31 cellular contexts compared by ENCODE assay signal in genomic region chr1:158646465-158646864, GRCh38. TPM values are rescaled to one million over a fixed set of nuclear protein-coding genes. Genes with fewer than 3 reads are reported as not detected.
DNase-seq lines count a peak whose midpoint lies in the region; ATAC-seq and TF ChIP-seq lines count a peak whose summit lies in the region.
"Had no signal": no experiment of that assay in that cellular context is flagged by ENCODE, and none has a peak within 500 bp of the region (broad histone marks: within the 10 kb centered on the region; RNA-seq: fewer than 3 reads in every experiment).

No MANE protein-coding gene starts in this region.

- H3K4me3 ChIP-seq in SK-N-SH (ENCODE audit: low read depth in 2 of 2, low read length in 1 of 2) (no peak overlapping the region), OCI-LY3 (ENCODE audit: low read length) (no peak overlapping the region), left lung (no peak overlapping the region)
- H3K4me3 ChIP-seq in effector memory CD4-positive, alpha-beta T cell (ENCODE audit: insufficient read depth, low read depth, low read length, poor library complexity, severe bottlenecking), result no peak overlapping the region
- H3K4me3 ChIP-seq: left ventricle myocardium inferior, thyroid gland had no signal

- whole genome bisulfite sequencing in SK-N-SH (ENCODE audit: low lambda C conversion rate), result 12% methylated on average over 1 of the region's 1 CpG

- H3K27me3 Mint-ChIP-seq in CD14-positive monocyte (ENCODE audit: low read depth in 3 of 3) (peaks cover 0 to 3% (median 0%) of the 10 kb centered on the region in 3 donors), WTC11 (ENCODE audit: low read depth) (no peaks in the 10 kb centered on the region)
- H3K27me3 Mint-ChIP-seq: activated naive CD8-positive, alpha-beta T cell treated with anti-CD3 and anti-CD28 coated beads, Interleukin-2, amount 50 U/mL, for 24 hours; IgD-negative memory B cell; stimulated activated naive CD8-positive, alpha-beta T cell treated with anti-CD3 and anti-CD28 coated beads, Interleukin-15, Interleukin-2, amounts not matched to agents 100 ng/mL and 50 ng/mL, for 24 hours had no signal

- H3K4me1 Mint-ChIP-seq in CD14-positive monocyte, result peaks cover 51% of the 10 kb centered on the region
- H3K4me1 Mint-ChIP-seq in WTC11, result no peaks in the 10 kb centered on the region

- H3K9me2 ChIP-seq in SK-N-SH, result no peaks in the 10 kb centered on the region

- H3K27ac Mint-ChIP-seq in CD14-positive monocyte, result peak overlapping the region; percentile 42 to 91 (median 86)
- H3K27ac Mint-ChIP-seq in WTC11, result no peak overlapping the region
- H3K27ac Mint-ChIP-seq: activated naive CD8-positive, alpha-beta T cell treated with anti-CD3 and anti-CD28 coated beads, Interleukin-2, amount 50 U/mL, for 24 hours; stimulated activated naive CD8-positive, alpha-beta T cell treated with anti-CD3 and anti-CD28 coated beads, Interleukin-15, Interleukin-2, amounts not matched to agents 100 ng/mL and 50 ng/mL, for 24 hours had no signal

- H3K27ac ChIP-seq in SK-N-SH (ENCODE audit: low read depth in 2 of 2, low read length in 1 of 2), result no peak overlapping the region
- H3K27ac ChIP-seq in OCI-LY3 (ENCODE audit: low read length), result no peak overlapping the region
- peak overlapping the region in 1 of 2 donors; percentile 23 for H3K27ac ChIP-seq in left lung
- H3K27ac ChIP-seq in effector memory CD4-positive, alpha-beta T cell (ENCODE audit: insufficient read depth, low read length, poor library complexity, severe bottlenecking), result no peak overlapping the region
- H3K27ac ChIP-seq: left ventricle myocardium inferior, thyroid gland, VCaP had no signal

- H2AFZ ChIP-seq in SK-N-SH (ENCODE audit: low read depth), result peak overlapping the region; percentile 48; the same call in 1 of the 2 replicates
- H2AFZ ChIP-seq in OCI-LY3 (ENCODE audit: low read depth, low read length), result no peak overlapping the region

- TF ChIP-seq RAD21 in SK-N-SH (IDR thresholded peaks at IDR 0.05; ENCODE audit: low read length), result no peak

- TF ChIP-seq CTCF in SK-N-SH (IDR thresholded peaks at IDR 0.05) (no peak), CD14-positive monocyte (IDR thresholded peaks at IDR 0.05) (no peak), OCI-LY3 (IDR thresholded peaks at IDR 0.05; ENCODE audit: low read depth, low read length) (no peak), left lung (IDR thresholded peaks at IDR 0.05) (no peak), WTC11 (IDR thresholded peaks at IDR 0.05) (no peak)

- H3K4me2 ChIP-seq in SK-N-SH, result no peak overlapping the region
- H3K4me2 ChIP-seq in OCI-LY3 (ENCODE audit: low read length), result peak overlapping the region; percentile 16; the same call in 1 of the 2 replicates

- H3K9ac ChIP-seq in SK-N-SH, result no peak overlapping the region
- no peak overlapping the region for H3K9ac ChIP-seq in OCI-LY3 (ENCODE audit: low read length)

- H3K9me3 Mint-ChIP-seq in CD14-positive monocyte (peaks cover 0 to 2% (median 0%) of the 10 kb centered on the region in 7 donors), WTC11 (no peaks in the 10 kb centered on the region)
- H3K9me3 Mint-ChIP-seq: activated naive CD8-positive, alpha-beta T cell treated with anti-CD3 and anti-CD28 coated beads, Interleukin-2, amount 50 U/mL, for 24 hours; IgD-negative memory B cell; stimulated activated naive CD8-positive, alpha-beta T cell treated with anti-CD3 and anti-CD28 coated beads, Interleukin-15, Interleukin-2, amounts not matched to agents 100 ng/mL and 50 ng/mL, for 24 hours had no signal

- H3K79me2 ChIP-seq in SK-N-SH (ENCODE audit: insufficient read depth) (no peaks in the 10 kb centered on the region), OCI-LY3 (ENCODE audit: low read length) (no peaks in the 10 kb centered on the region)

- TF ChIP-seq EP300 in SK-N-SH (IDR thresholded peaks at IDR 0.05; ENCODE audit: borderline replicate concordance in 1 of 2, low read depth in 1 of 2, low read length in 1 of 2), result no peak

- POLR2A ChIA-PET in SK-N-SH (lab: Yijun Ruan, JAX) (no interaction called here), WTC11 (lab: Charles Lee) (no interaction called here)

- H3K4me3 Mint-ChIP-seq in CD14-positive monocyte, result peak overlapping the region in 1 of 2 donors; percentile 78
- no peak overlapping the region for H3K4me3 Mint-ChIP-seq in WTC11
- H3K4me3 Mint-ChIP-seq: activated naive CD8-positive, alpha-beta T cell treated with anti-CD3 and anti-CD28 coated beads, Interleukin-2, amount 50 U/mL, for 24 hours; stimulated activated naive CD8-positive, alpha-beta T cell treated with anti-CD3 and anti-CD28 coated beads, Interleukin-15, Interleukin-2, amounts not matched to agents 100 ng/mL and 50 ng/mL, for 24 hours had no signal

- CTCF ChIA-PET in SK-N-SH (lab: Yijun Ruan, JAX) (interaction anchor here (1.2 kb wide), 1 partner anchor 26 kb away, joined by 4 read pairs; no protein-coding TSS in a partner anchor), WTC11 (lab: Charles Lee) (no interaction called here)

- no peaks in the 10 kb centered on the region for H4K20me1 ChIP-seq in SK-N-SH (ENCODE audit: insufficient read depth)
- no peaks in the 10 kb centered on the region for H4K20me1 ChIP-seq in OCI-LY3 (ENCODE audit: insufficient read depth, low read length)

- H3F3A ChIP-seq in SK-N-SH (replicated peaks; ENCODE audit: insufficient read depth), result no peaks in the 10 kb centered on the region

- no peaks in the 10 kb centered on the region for H3K9me3 ChIP-seq in SK-N-SH
- H3K9me3 ChIP-seq in OCI-LY3 (ENCODE audit: insufficient read depth, low read length), result no peaks in the 10 kb centered on the region
- no peaks in the 10 kb centered on the region for H3K9me3 ChIP-seq in left lung
- no peaks in the 10 kb centered on the region for H3K9me3 ChIP-seq in effector memory CD4-positive, alpha-beta T cell (ENCODE audit: control insufficient read depth, low read length)
- H3K9me3 ChIP-seq: Caco-2, left ventricle myocardium inferior, thyroid gland had no signal

- no peak for ATAC-seq in SK-N-SH treated with all-trans-retinoic acid at 6 μM for 48 hours
- ATAC-seq in left lung, result peak; percentile 32
- ATAC-seq in WTC11, result no peak
- ATAC-seq: activated naive CD8-positive, alpha-beta T cell treated with anti-CD3 and anti-CD28 coated beads, Interleukin-2, amount 50 U/mL, for 24 hours had no signal

- H3K27me3 ChIP-seq in SK-N-SH (ENCODE audit: insufficient read depth), result no peaks in the 10 kb centered on the region; the same call in 1 of the 2 replicates
- H3K27me3 ChIP-seq in OCI-LY3 (ENCODE audit: low read depth, low read length), result no peaks in the 10 kb centered on the region
- H3K27me3 ChIP-seq in left lung, result no peaks in the 10 kb centered on the region
- no peaks in the 10 kb centered on the region for H3K27me3 ChIP-seq in effector memory CD4-positive, alpha-beta T cell (replicated peaks; ENCODE audit: control insufficient read depth, insufficient read depth, low read length, poor library complexity, severe bottlenecking)
- H3K27me3 ChIP-seq: thyroid gland had no signal

- H3K36me3 ChIP-seq in SK-N-SH (replicated peaks in 1 of 2; ENCODE audit: control insufficient read depth in 1 of 2, insufficient read depth in 2 of 2, low read length in 1 of 2), result no peaks in the 10 kb centered on the region
- no peaks in the 10 kb centered on the region for H3K36me3 ChIP-seq in OCI-LY3 (replicated peaks; ENCODE audit: low read depth, low read length)
- no peaks in the 10 kb centered on the region for H3K36me3 ChIP-seq in left lung
- no peaks in the 10 kb centered on the region for H3K36me3 ChIP-seq in effector memory CD4-positive, alpha-beta T cell (ENCODE audit: control insufficient read depth, insufficient read depth, low read length)
- H3K36me3 ChIP-seq: left ventricle myocardium inferior, thyroid gland had no signal

- no peaks in the 10 kb centered on the region for H3K4me1 ChIP-seq in SK-N-SH (ENCODE audit: control insufficient read depth in 1 of 2, insufficient read depth in 2 of 2, low read depth in 1 of 2, low read length in 1 of 2)
- H3K4me1 ChIP-seq in OCI-LY3 (ENCODE audit: low read length), result peaks cover 19% of the 10 kb centered on the region
- peaks cover 0 to 26% of the 10 kb centered on the region in 2 donors for H3K4me1 ChIP-seq in left lung
- no peaks in the 10 kb centered on the region for H3K4me1 ChIP-seq in effector memory CD4-positive, alpha-beta T cell (ENCODE audit: control insufficient read depth, insufficient read depth, low read length, poor library complexity, severe bottlenecking)
- H3K4me1 ChIP-seq: Caco-2, left ventricle myocardium inferior, thyroid gland had no signal

- H3K36me3 Mint-ChIP-seq in CD14-positive monocyte (no peaks in the 10 kb centered on the region), WTC11 (no peaks in the 10 kb centered on the region)
- H3K36me3 Mint-ChIP-seq: IgD-negative memory B cell had no signal

- intact Hi-C loops in CD14-positive monocyte (cut with micrococcal nuclease) (no loop called here), left lung (cut with DNase I) (no loop called here)

- DNase-seq in SK-N-SH (no peak), CD14-positive monocyte (ENCODE audit: low spot score) (no peak), left lung (no peak), SHP77 (lab: John Stamatoyannopoulos, UW) (no peak), WTC11 (ENCODE audit: low spot score) (no peak)
- DNase-seq in effector memory CD4-positive, alpha-beta T cell, result no peak
- DNase-seq: 8988T; activated CD4-positive, alpha-beta T cell treated with anti-CD3 and anti-CD28 coated beads, Interleukin-2, amount 50 U/mL, for 1 hour; activated effector memory CD4-positive, alpha-beta T cell treated with Interleukin-2 at 50 U/mL for 16 hours; activated naive CD8-positive, alpha-beta T cell treated with anti-CD3 and anti-CD28 coated beads, Interleukin-2, amount 50 U/mL, for 24 hours; Caco-2; caudate nucleus; DMS79; H7; left ventricle myocardium inferior; NCI-H1417; NCI-H2029 treated with DMSO at 0.1 percent for 48 hours; NCI-H526; RPMI8226; thyroid gland had no signal

TF ChIP-seq in SK-N-SH treated with all-trans-retinoic acid at 6 μM for 48 hours, 23 proteins besides CTCF, POLR2A, EP300 and RAD21 (continues in another document):
- no peak for TF ChIP-seq ZNF70 (CRISPR knock-in tag; IDR thresholded peaks at IDR 0.05)

TF ChIP-seq in WTC11, 78 proteins besides CTCF, POLR2A, EP300 and RAD21 (continues in another document):
- no peak for TF ChIP-seq OVOL2 (CRISPR knock-in tag; IDR thresholded peaks at IDR 0.05; ENCODE audit: borderline replicate concordance)

RNA-seq across cellular contexts. Expression of gene SPTA1, which starts 40.0 kb away (rescaled TPM):
- polyA plus RNA-seq in SK-N-SH (2012; rRNA removed) (not detected in 2 replicates), CD14-positive monocyte (under 1 TPM in 1 of 2 donors, not detected in 1; 0.28 TPM)
- polyA plus RNA-seq in SK-N-SH (2012; cell fraction: cytosol; rRNA removed), result not detected in 2 replicates
- 0.01 TPM in 1 of 2 replicates, not detected in the other for polyA plus RNA-seq in SK-N-SH (2012; cell fraction: nucleus; rRNA removed)
- total RNA-seq in left lung (under 1 TPM; 0.06 to 0.45 TPM), WTC11 (2021) (0.02 to 0.11 TPM (median 0.09 TPM) in 3 replicates)
- total RNA-seq: Caco-2, H7, left ventricle myocardium inferior, MCF 10A, SK-MEL-5 had no signal
- polyA plus RNA-seq: IgD-negative memory B cell had no signal

RNA-seq across cellular contexts. Expression of gene OR10Z1, which starts 41.4 kb away (rescaled TPM):
- not detected in 2 replicates for polyA plus RNA-seq in SK-N-SH (2012; rRNA removed)
- not detected in 2 replicates for polyA plus RNA-seq in SK-N-SH (2012; cell fraction: cytosol; rRNA removed)
- polyA plus RNA-seq in SK-N-SH (2012; cell fraction: nucleus; rRNA removed), result not detected in 2 replicates
- not detected for polyA plus RNA-seq in CD14-positive monocyte
- total RNA-seq in left lung, result not detected
- total RNA-seq in WTC11 (2021), result not detected in 3 replicates
- total RNA-seq: Caco-2, dermis microvascular lymphatic vessel endothelial cell, endothelial cell of umbilical vein, fibroblast of lung, H7, left ventricle myocardium inferior, MCF 10A, omental fat pad, SK-MEL-5, thyroid gland had no signal
- polyA plus RNA-seq: endothelial cell of umbilical vein, fibroblast of lung, IgD-negative memory B cell had no signal

RNA-seq across cellular contexts. Expression of gene OR6K2, which starts 54.0 kb away (rescaled TPM):
- not detected in 2 replicates for polyA plus RNA-seq in SK-N-SH (2012; rRNA removed)
- not detected in 2 replicates for polyA plus RNA-seq in SK-N-SH (2012; cell fraction: cytosol; rRNA removed)
- polyA plus RNA-seq in SK-N-SH (2012; cell fraction: nucleus; rRNA removed), result not detected in 2 replicates
- not detected for polyA plus RNA-seq in CD14-positive monocyte
- not detected for total RNA-seq in left lung
- not detected in 3 replicates for total RNA-seq in WTC11 (2021)
- total RNA-seq: Caco-2, dermis microvascular lymphatic vessel endothelial cell, endothelial cell of umbilical vein, fibroblast of lung, H7, left ventricle myocardium inferior, MCF 10A, omental fat pad, SK-MEL-5, thyroid gland had no signal
- polyA plus RNA-seq: endothelial cell of umbilical vein, fibroblast of lung, IgD-negative memory B cell had no signal
